ENCODE assay signal across 16 cellular contexts in the genomic region with DNA sequence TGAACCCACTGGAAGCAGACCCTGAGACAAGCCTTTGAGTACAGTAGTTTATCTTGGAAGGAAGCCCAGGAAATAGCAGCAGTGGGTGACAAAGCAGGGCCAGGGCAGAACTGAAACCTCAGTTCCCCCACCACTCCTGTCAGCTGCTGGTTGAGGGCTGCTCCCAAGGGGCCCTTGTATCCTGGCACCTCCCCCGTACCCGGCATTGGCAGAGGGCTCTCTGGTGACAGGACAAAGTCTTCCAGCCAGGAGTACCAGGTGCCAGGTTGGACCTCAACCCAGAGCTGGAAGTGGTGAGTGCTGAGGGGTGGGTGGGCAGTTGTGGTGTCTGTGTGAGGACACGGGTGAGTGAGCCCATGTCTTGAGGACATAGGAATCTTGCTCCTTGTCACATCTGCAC.
"Had no signal": no experiment of that assay in that cellular context is flagged by ENCODE, and none has a peak within 500 bp of the region (broad histone marks: within the 10 kb centered on the region; RNA-seq: fewer than 3 reads in every experiment).

No MANE protein-coding gene starts in this region.

- H3K36me3 Mint-ChIP-seq: activated CD8-positive, alpha-beta memory T cell treated with anti-CD3 and anti-CD28 coated beads, Interleukin-2, amount 10 ng/mL, durations not matched to agents 7 days and 5 days; activated naive CD4-positive, alpha-beta T cell treated with anti-CD3 and anti-CD28 coated beads, Interleukin-2, amount 10 ng/mL, durations not matched to agents 7 days and 5 days; naive B cell; stimulated activated effector memory CD8-positive, alpha-beta T cell treated with anti-CD3 and anti-CD28 coated beads, Interleukin-12 subunit alpha, Interleukin-12 subunit beta, amount 100 ng/mL, for 72 hours had no signal

- ATAC-seq: activated CD8-positive, alpha-beta memory T cell treated with anti-CD3 and anti-CD28 coated beads, Interleukin-2, amount 10 ng/mL, durations not matched to agents 7 days and 5 days; gastroesophageal sphincter; heart right ventricle; left colon; lower lobe of right lung; stimulated activated effector memory CD8-positive, alpha-beta T cell treated with anti-CD3 and anti-CD28 coated beads, Interleukin-12 subunit alpha, Interleukin-12 subunit beta, amount 100 ng/mL, for 72 hours had no signal

- H3K4me3 Mint-ChIP-seq: activated CD8-positive, alpha-beta memory T cell treated with anti-CD3 and anti-CD28 coated beads, Interleukin-2, amount 10 ng/mL, durations not matched to agents 7 days and 5 days; activated naive CD4-positive, alpha-beta T cell treated with anti-CD3 and anti-CD28 coated beads, Interleukin-2, amount 10 ng/mL, durations not matched to agents 7 days and 5 days; naive B cell; stimulated activated effector memory CD8-positive, alpha-beta T cell treated with anti-CD3 and anti-CD28 coated beads, Interleukin-12 subunit alpha, Interleukin-12 subunit beta, amount 100 ng/mL, for 72 hours had no signal

- H3K9ac ChIP-seq: parathyroid adenoma had no signal

- H3K36me3 ChIP-seq: gastroesophageal sphincter, heart right ventricle, lower lobe of right lung, tibial artery, vagina had no signal

- H3K4me1 Mint-ChIP-seq: activated CD8-positive, alpha-beta memory T cell treated with anti-CD3 and anti-CD28 coated beads, Interleukin-2, amount 10 ng/mL, durations not matched to agents 7 days and 5 days; activated naive CD4-positive, alpha-beta T cell treated with anti-CD3 and anti-CD28 coated beads, Interleukin-2, amount 10 ng/mL, durations not matched to agents 7 days and 5 days; stimulated activated effector memory CD8-positive, alpha-beta T cell treated with anti-CD3 and anti-CD28 coated beads, Interleukin-12 subunit alpha, Interleukin-12 subunit beta, amount 100 ng/mL, for 72 hours had no signal

- H3K27me3 Mint-ChIP-seq: activated CD8-positive, alpha-beta memory T cell treated with anti-CD3 and anti-CD28 coated beads, Interleukin-2, amount 10 ng/mL, durations not matched to agents 7 days and 5 days; activated naive CD4-positive, alpha-beta T cell treated with anti-CD3 and anti-CD28 coated beads, Interleukin-2, amount 10 ng/mL, durations not matched to agents 7 days and 5 days had no signal

- H2AFZ ChIP-seq: parathyroid adenoma had no signal

- H3K79me2 ChIP-seq: parathyroid adenoma had no signal

- H3K4me3 ChIP-seq: gastroesophageal sphincter, heart right ventricle, lower lobe of right lung, tibial artery, vagina had no signal

- H3K27me3 ChIP-seq: gastroesophageal sphincter, tibial artery, vagina had no signal

- H3K4me1 ChIP-seq: gastroesophageal sphincter, heart right ventricle, lower lobe of right lung, parathyroid adenoma, tibial artery, vagina had no signal

- H3K27ac Mint-ChIP-seq: activated CD8-positive, alpha-beta memory T cell treated with anti-CD3 and anti-CD28 coated beads, Interleukin-2, amount 10 ng/mL, durations not matched to agents 7 days and 5 days; activated naive CD4-positive, alpha-beta T cell treated with anti-CD3 and anti-CD28 coated beads, Interleukin-2, amount 10 ng/mL, durations not matched to agents 7 days and 5 days; naive B cell; stimulated activated effector memory CD8-positive, alpha-beta T cell treated with anti-CD3 and anti-CD28 coated beads, Interleukin-12 subunit alpha, Interleukin-12 subunit beta, amount 100 ng/mL, for 72 hours had no signal

- DNase-seq: activated CD4-positive, alpha-beta T cell treated with anti-CD3 and anti-CD28 coated beads, Interleukin-2, amount 50 U/mL, for 48 hours; activated naive CD4-positive, alpha-beta T cell treated with anti-CD3 and anti-CD28 coated beads, Interleukin-2, amount 10 ng/mL, durations not matched to agents 7 days and 5 days; activated T-cell treated with anti-CD3 and anti-CD28 coated beads, Interleukin-2, amount 50 U/mL, for 1 hour; erythroblast; heart right ventricle; left colon; lower lobe of right lung; naive B cell; retina; tibial artery had no signal

- H3K9me3 ChIP-seq: vagina had no signal

- H3K27ac ChIP-seq: gastroesophageal sphincter, heart right ventricle, lower lobe of right lung, parathyroid adenoma, tibial artery, vagina, VCaP had no signal
